ENCODE assay signal across 11 cellular contexts in the genomic region with DNA sequence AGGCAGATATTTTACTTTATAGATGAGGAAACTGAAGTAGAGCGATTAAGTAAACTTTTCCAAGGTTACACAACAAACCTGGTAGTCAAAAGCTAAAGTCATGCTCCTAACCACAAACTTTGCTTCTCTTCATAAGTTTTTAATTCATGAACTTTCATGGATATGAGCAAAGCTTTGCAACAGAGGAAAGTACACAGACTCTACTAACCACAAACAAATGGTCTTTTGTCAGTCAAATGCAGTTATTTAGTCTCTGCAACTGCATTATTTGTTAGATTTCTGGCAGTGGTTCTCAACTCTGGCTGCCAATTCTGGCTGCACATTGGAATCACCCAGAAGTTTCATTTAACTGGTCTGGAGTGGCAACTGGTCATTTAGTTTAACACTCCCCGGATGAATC.
A peak's percentile ranks its signal among the peaks of the same experiment; 100 is the strongest.
DNase-seq lines count a peak whose midpoint lies in the region; ATAC-seq and TF ChIP-seq lines count a peak whose summit lies in the region.
"Had no signal": no experiment of that assay in that cellular context is flagged by ENCODE, and none has a peak within 500 bp of the region (broad histone marks: within the 10 kb centered on the region; RNA-seq: fewer than 3 reads in every experiment).

No MANE protein-coding gene starts in this region.

- no peak for TF ChIP-seq CTCF in RWPE1 (conservative IDR thresholded peaks at IDR 0.05; ENCODE audit: low read depth)
- TF ChIP-seq CTCF in WERI-Rb-1 (IDR thresholded peaks at IDR 0.05; ENCODE audit: low read depth, low read length) = no peak

- H3K9me3 ChIP-seq in adipocyte (ENCODE audit: control insufficient read depth, low read length) = no peaks in the 10 kb centered on the region
- H3K9me3 ChIP-seq in WERI-Rb-1 (ENCODE audit: severe bottlenecking) = no peaks in the 10 kb centered on the region

- peaks cover 8% of the 10 kb centered on the region for H3K4me1 ChIP-seq in adipocyte (ENCODE audit: control insufficient read depth, insufficient read depth, low read length)

- CTCF ChIA-PET in RWPE1 (lab: Yijun Ruan, JAX) = no interaction called here

- H3K9ac ChIP-seq in adipocyte (ENCODE audit: low read length) = no peak overlapping the region

- ATAC-seq in HG03457 (IDR thresholded peaks at IDR 0.05; ENCODE audit: unreplicated experiment) = no peak
- ATAC-seq: activated T-cell treated with anti-CD3 and anti-CD28 coated beads, Interleukin-2, amount 50 U/mL, for 72 hours had no signal

- H3K27ac ChIP-seq in RWPE1 = no peak overlapping the region
- H3K27ac ChIP-seq in WERI-Rb-1 = no peak overlapping the region

- H3K27me3 ChIP-seq in adipocyte (replicated peaks; ENCODE audit: control insufficient read depth, insufficient read depth, low read length) = no peaks in the 10 kb centered on the region
- H3K27me3 ChIP-seq in WERI-Rb-1 (ENCODE audit: insufficient read depth, low read depth, severe bottlenecking) = no peaks in the 10 kb centered on the region

- H3K4me3 ChIP-seq in adipocyte (ENCODE audit: low read length) (no peak overlapping the region), WERI-Rb-1 (ENCODE audit: low read depth, low read length) (no peak overlapping the region)

- POLR2A ChIA-PET in RWPE1 (lab: Yijun Ruan, JAX; ENCODE audit: low non-redundant PET) = no interaction called here

- DNase-seq in AG08396 (ENCODE audit: low spot score) (peak; percentile 36), HS-5 (ENCODE audit: low read depth) (peak; percentile 44), adipocyte (ENCODE audit: low read depth) (peak; percentile 84), hippocampal formation (lab: John Stamatoyannopoulos, UW) (peak; percentile 12 to 73), RWPE1 (ENCODE audit: low spot score) (no peak), WERI-Rb-1 (no peak)
- no peak for DNase-seq in activated CD4-positive, alpha-beta T cell treated with anti-CD3 and anti-CD28 coated beads, Interleukin-2, amount 50 U/mL, for 48 hours
- DNase-seq: activated T-cell treated with anti-CD3 and anti-CD28 coated beads, Interleukin-2, amount 50 U/mL, for 72 hours; effector memory CD4-positive, alpha-beta T cell; NCI-H2171 treated with DMSO at 0.1 percent for 48 hours had no signal

- no peaks in the 10 kb centered on the region for H3K36me3 ChIP-seq in adipocyte (ENCODE audit: control insufficient read depth, insufficient read depth, low read length, severe bottlenecking)
- no peaks in the 10 kb centered on the region; the same call in 1 of the 2 replicates for H3K36me3 ChIP-seq in WERI-Rb-1

Comparison
In these comparisons a context has a peak if more than half of its experiments do, and no peak if none do; other contexts are left out.
1. DNase-seq: peak in AG08396 (single experiment), HS-5 (single experiment), adipocyte (single experiment) and hippocampal formation (2 of 2); none in activated CD4-positive, alpha-beta T cell treated with anti-CD3 and anti-CD28 coated beads, Interleukin-2, amount 50 U/mL, for 48 hours (0 of 2), RWPE1 (single experiment) and WERI-Rb-1 (single experiment).